ENCODE assay signal across 17 cellular contexts in the genomic region with DNA sequence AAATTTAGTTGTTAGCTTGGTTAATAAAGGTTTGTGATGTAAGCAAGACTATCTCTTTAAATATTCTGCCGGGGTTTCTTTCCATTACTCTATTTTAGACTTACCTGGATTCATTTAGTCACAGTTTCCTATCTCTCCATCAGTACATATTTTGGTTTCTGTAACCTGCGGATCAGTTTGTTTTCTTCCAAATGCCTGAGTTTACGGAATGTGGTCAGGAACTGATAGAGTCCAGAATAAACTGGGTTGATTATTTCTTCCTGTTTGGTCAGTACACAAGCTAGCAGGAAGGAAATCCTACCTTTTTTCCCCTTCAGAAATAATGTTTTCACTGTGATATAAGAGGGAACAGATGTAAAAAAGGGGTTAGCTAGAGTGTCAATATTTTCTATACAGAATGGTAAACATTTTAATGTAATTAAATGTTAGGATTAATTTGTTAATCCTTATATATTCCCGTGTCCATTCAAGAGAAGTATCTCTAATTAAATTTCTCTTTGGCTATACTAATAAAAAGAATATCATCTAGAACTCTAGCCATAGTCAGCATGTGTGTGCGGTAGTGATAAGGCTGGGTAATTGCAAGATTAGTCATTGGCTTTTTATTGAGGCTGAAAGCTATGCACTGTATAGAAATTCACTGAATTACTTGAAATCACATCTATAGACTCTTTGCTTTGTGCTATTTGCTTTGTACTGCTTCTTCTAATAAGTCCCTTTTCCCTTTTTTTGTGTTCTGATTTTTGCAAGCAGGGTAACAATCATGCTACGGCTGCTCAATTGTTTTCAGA.
DNase-seq lines count a peak whose midpoint lies in the region; ATAC-seq and TF ChIP-seq lines count a peak whose summit lies in the region.
"Had no signal": no experiment of that assay in that cellular context is flagged by ENCODE, and none has a peak within 500 bp of the region (broad histone marks: within the 10 kb centered on the region; RNA-seq: fewer than 3 reads in every experiment).

No MANE protein-coding gene starts in this region.

- H3K9ac ChIP-seq in SK-N-MC (ENCODE audit: insufficient read length): no peak overlapping the region
- H3K9ac ChIP-seq: BLaER1 had no signal

- TF ChIP-seq CTCF in uterus (IDR thresholded peaks at IDR 0.05): no peak

- no peak for TF ChIP-seq POLR2A in uterus (IDR thresholded peaks at IDR 0.05)

- H3K9me3 ChIP-seq in SK-N-MC (ENCODE audit: low read depth, low read length) (no peaks in the 10 kb centered on the region), uterus (no peaks in the 10 kb centered on the region)
- H3K9me3 ChIP-seq: BLaER1 had no signal

- peak; percentile 27 for DNase-seq in DMS 273 (lab: John Stamatoyannopoulos, UW; ENCODE audit: unreplicated experiment)
- no peak for DNase-seq in DMS 273 treated with DMSO at 0.1 percent for 48 hours (lab: John Stamatoyannopoulos, UW)
- no peak for DNase-seq in SK-N-MC (ENCODE audit: low read depth, low spot score)
- DNase-seq in dermis microvascular lymphatic vessel endothelial cell (ENCODE audit: low read depth in 2 of 2): peak; percentile 42 to 45
- DNase-seq in renal cortical epithelial cell (ENCODE audit: low read depth): peak; percentile 48
- DNase-seq in DMS114 treated with DMSO at 0.1 percent for 48 hours (lab: John Stamatoyannopoulos, UW; ENCODE audit: unreplicated experiment): no peak
- DNase-seq in uterus: no peak
- DNase-seq: 8988T; CD8-positive, alpha-beta memory T cell; HCEC 1CT; NCI-H1048; NCI-H2227 treated with DMSO at 0.1 percent for 48 hours; NCI-H526 treated with DMSO at 0.1 percent for 48 hours; SHP77 had no signal

- H3K27ac ChIP-seq in SK-N-MC (peak overlapping the region; percentile 53), uterus (no peak overlapping the region)
- H3K27ac ChIP-seq: BLaER1 had no signal

- no peak for ATAC-seq in GM21576 (IDR thresholded peaks at IDR 0.05; ENCODE audit: unreplicated experiment)
- ATAC-seq: GM12878 had no signal

- intact Hi-C loops in uterus (cut with DNase I; ENCODE audit: low total_unique reads): no loop called here

- H3K36me3 ChIP-seq in SK-N-MC (ENCODE audit: insufficient read depth, low read length) (no peaks in the 10 kb centered on the region), uterus (no peaks in the 10 kb centered on the region)
- H3K36me3 ChIP-seq: BLaER1 had no signal

- H3K27me3 ChIP-seq in uterus: no peaks in the 10 kb centered on the region
- H3K27me3 ChIP-seq: BLaER1 had no signal

- no peak overlapping the region for H3K4me3 ChIP-seq in SK-N-MC
- H3K4me3 ChIP-seq in uterus: no peak overlapping the region
- H3K4me3 ChIP-seq: BLaER1, GM12878 had no signal

- H3K4me1 ChIP-seq in uterus: no peaks in the 10 kb centered on the region
- H3K4me1 ChIP-seq: BLaER1 had no signal

Comparison
In these comparisons a context has a peak if more than half of its experiments do, and no peak if none do; other contexts are left out.
1. DNase-seq: peak in DMS 273 (single experiment), dermis microvascular lymphatic vessel endothelial cell (2 of 2) and renal cortical epithelial cell (single experiment); none in DMS 273 treated with DMSO at 0.1 percent for 48 hours (single experiment), SK-N-MC (single experiment), DMS114 treated with DMSO at 0.1 percent for 48 hours (single experiment) and uterus (0 of 2).